ENCODE assay signal across 1 cellular context in genomic region chr2:10355471-10356458, GRCh38.
TF ChIP-seq lines count a peak whose summit lies in the region.

No MANE protein-coding gene starts in this region.

TF ChIP-seq in GM23338, 12 proteins besides CTCF, POLR2A, EP300 and RAD21 (continued from another document):
- no peak for TF ChIP-seq ETS1 (IDR thresholded peaks at IDR 0.05)
- TF ChIP-seq ZNF331 (CRISPR knock-in tag; IDR thresholded peaks at IDR 0.05; ENCODE audit: low read depth): no peak
- TF ChIP-seq NANOG (IDR thresholded peaks at IDR 0.05; ENCODE audit: borderline replicate concordance): no peak
TF ChIP-seq in GM23338: peak in this region for 0.
